Comparison of ENCODE assay signal across 9 cellular contexts in the genomic region with DNA sequence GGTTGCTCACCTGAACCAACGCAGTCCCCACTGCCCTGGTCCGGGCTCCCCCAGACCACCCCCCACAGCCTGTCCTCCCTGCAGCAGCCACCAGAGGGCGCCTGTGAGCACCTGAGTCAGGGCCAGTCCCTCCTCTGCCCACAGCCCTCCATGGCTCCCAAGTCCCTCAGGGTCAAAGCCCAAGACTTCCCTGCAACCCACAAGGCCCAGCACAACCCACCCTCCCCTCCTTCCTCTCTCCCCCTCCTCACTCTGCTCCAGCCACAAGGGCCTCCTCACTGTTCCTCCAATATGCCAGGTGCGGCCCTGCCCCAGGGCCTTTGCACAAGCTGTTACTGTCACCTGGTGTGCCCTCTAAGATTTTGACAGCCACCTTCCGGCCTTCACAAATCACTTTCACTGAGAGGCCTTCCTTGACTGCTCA. TPM values are rescaled to one million over a fixed set of nuclear protein-coding genes. Genes with fewer than 3 reads are reported as not detected.
DNase-seq lines count a peak whose midpoint lies in the region; ATAC-seq and TF ChIP-seq lines count a peak whose summit lies in the region.
"Had no signal": no experiment of that assay in that cellular context is flagged by ENCODE, and none has a peak within 500 bp of the region (broad histone marks: within the 10 kb centered on the region; RNA-seq: fewer than 3 reads in every experiment).

No MANE protein-coding gene starts in this region.

- intact Hi-C loops in spleen (cut with DNase I; ENCODE audit: low total_unique reads): no loop called here

- TF ChIP-seq POLR2A in spleen (IDR thresholded peaks at IDR 0.05): no peak

- WGBS in endodermal cell (ENCODE audit: insufficient coverage in 1 of 2, insufficient read length in 1 of 2), 2 experiments: 75% methylated on average over 4 to 5 of the region's 5 CpGs
- WGBS in spleen, 5 donors: 58 to 79% (median 62%) methylated on average over 5 of the region's 5 CpGs

- H3K36me3 Mint-ChIP-seq in endodermal cell (ENCODE audit: low read depth): no peaks in the 10 kb centered on the region

- H3K4me3 ChIP-seq in endodermal cell (ENCODE audit: low read length) (no peak overlapping the region), spleen (no peak overlapping the region)

- DNase-seq in HUDEP-2 (lab: John Stamatoyannopoulos, UW; ENCODE audit: unreplicated experiment in 76 of 76) (peak in 49 of 76 experiments; percentile 11 to 74 (median 45)), endodermal cell (peak; percentile 90), spleen (peak; percentile 90), NCI-H2029 (lab: John Stamatoyannopoulos, UW) (no peak)
- peak; percentile 81 to 84 for DNase-seq in activated CD4-positive, alpha-beta T cell treated with anti-CD3 and anti-CD28 coated beads, Interleukin-2, amount 50 U/mL, for 48 hours

- H3K4me1 Mint-ChIP-seq in endodermal cell: no peaks in the 10 kb centered on the region

- no peak for ATAC-seq in HG02588 (IDR thresholded peaks at IDR 0.05; ENCODE audit: unreplicated experiment)
- no peak for ATAC-seq in HG02763 (IDR thresholded peaks at IDR 0.05; ENCODE audit: unreplicated experiment)
- no peak for ATAC-seq in GM21390 (IDR thresholded peaks at IDR 0.05; ENCODE audit: unreplicated experiment)

- no peaks in the 10 kb centered on the region for H3K27me3 ChIP-seq in endodermal cell (ENCODE audit: control insufficient read depth, insufficient read depth, low read length, poor library complexity, severe bottlenecking)
- peaks cover 0 to 14% (median 0%) of the 10 kb centered on the region in 7 donors for H3K27me3 ChIP-seq in spleen (replicated peaks in 1 of 7)

- H3K9ac ChIP-seq in endodermal cell (ENCODE audit: extremely low read depth, low read length, poor library complexity, severe bottlenecking): no peak overlapping the region

- H3K27ac ChIP-seq in endodermal cell (ENCODE audit: low read depth, low read length) (no peak overlapping the region), spleen (peak overlapping the region in 3 of 8 donors; percentile 62 to 79 (median 64))

- TF ChIP-seq CTCF in endodermal cell (conservative IDR thresholded peaks at IDR 0.05) (peak; percentile 80), spleen (IDR thresholded peaks at IDR 0.05 in 8 of 11, conservative IDR thresholded peaks at IDR 0.05 in 3 of 11) (peak; percentile 56 to 91 (median 84))

- H3K9me3 ChIP-seq in endodermal cell (ENCODE audit: control insufficient read depth, low read length): no peaks in the 10 kb centered on the region
- H3K9me3 ChIP-seq in spleen: no peaks in the 10 kb centered on the region

- H3K9me3 Mint-ChIP-seq in endodermal cell: no peaks in the 10 kb centered on the region

- H3K36me3 ChIP-seq in endodermal cell (ENCODE audit: control insufficient read depth, insufficient read depth, low read length) (no peaks in the 10 kb centered on the region), spleen (peaks cover 0 to 37% (median 0%) of the 10 kb centered on the region in 6 donors)

- H3K4me1 ChIP-seq in endodermal cell (ENCODE audit: control insufficient read depth, insufficient read depth, low read length) (no peaks in the 10 kb centered on the region), spleen (peaks cover 5 to 38% (median 32%) of the 10 kb centered on the region in 6 donors)

- no peak overlapping the region for H3K27ac Mint-ChIP-seq in endodermal cell

- H3K4me3 Mint-ChIP-seq in endodermal cell: no peak overlapping the region

- H3K27me3 Mint-ChIP-seq in endodermal cell (ENCODE audit: insufficient read depth): peaks cover 1% of the 10 kb centered on the region

RNA-seq across cellular contexts. Expression of a gene that starts 10.9 kb away (rescaled TPM):
- total RNA-seq in endodermal cell (not detected), spleen (10 to 100 TPM in 6 of 7 donors, 1 to 10 TPM in 1; 9.8 to 24.9 (median 12.7) TPM)
- polyA plus RNA-seq in endodermal cell (2013, experiment 1 of 2): not detected
- polyA plus RNA-seq in endodermal cell (2013, experiment 2 of 2): not detected
- polyA plus RNA-seq in spleen: 1 to 10 TPM; 3.8 to 7.6 (median 5.2) TPM

RNA-seq across cellular contexts. Expression of a gene that starts 31.9 kb away (rescaled TPM):
- total RNA-seq in endodermal cell (not detected), spleen (100 to 1,000 TPM in 2 of 7 donors, 10 to 100 TPM in 5; 46.3 to 171 (median 64.4) TPM)
- not detected for polyA plus RNA-seq in endodermal cell (2013, experiment 1 of 2)
- not detected for polyA plus RNA-seq in endodermal cell (2013, experiment 2 of 2)
- 10 to 100 TPM; 44.7 to 68.9 (median 59.6) TPM for polyA plus RNA-seq in spleen
- total RNA-seq: temporal lobe had no signal

RNA-seq across cellular contexts. Expression of a gene that starts 39.0 kb away (rescaled TPM):
- total RNA-seq in endodermal cell (10 to 100 TPM; 80.6 to 91.2 TPM), spleen (10 to 100 TPM; 37.8 to 59.2 (median 47.1) TPM)
- 44.2 TPM for polyA plus RNA-seq in endodermal cell (2013, experiment 1 of 2)
- polyA plus RNA-seq in endodermal cell (2013, experiment 2 of 2): 49.4 TPM
- 10 to 100 TPM; 41.4 to 89.5 (median 79.6) TPM for polyA plus RNA-seq in spleen

RNA-seq across cellular contexts. Expression of a gene that starts 52.5 kb away (rescaled TPM):
- 10 to 100 TPM; 26.5 to 29.0 TPM for total RNA-seq in endodermal cell
- polyA plus RNA-seq in endodermal cell (2013, experiment 1 of 2): 21.8 TPM
- polyA plus RNA-seq in endodermal cell (2013, experiment 2 of 2): 17.4 TPM
- total RNA-seq in spleen: 10 to 100 TPM; 22.6 to 41.5 (median 33.4) TPM
- 10 to 100 TPM in 1 of 3 donors, 1 to 10 TPM in 2; 5.1 to 22.7 (median 6.1) TPM for polyA plus RNA-seq in spleen

Comparison
In these comparisons a context has a peak if more than half of its experiments do, and no peak if none do; other contexts are left out.
1. RNA of a gene that starts 10.9 kb away (total RNA-seq): 9.8 to 24.9 TPM in spleen; not detected in endodermal cell; every median in the first group is over 10 times any median in the second.
2. RNA of a gene that starts 31.9 kb away (total RNA-seq): 46.3 to 171 TPM in spleen; not detected in endodermal cell; every median in the first group is over 10 times any median in the second.